In the genomic region with DNA sequence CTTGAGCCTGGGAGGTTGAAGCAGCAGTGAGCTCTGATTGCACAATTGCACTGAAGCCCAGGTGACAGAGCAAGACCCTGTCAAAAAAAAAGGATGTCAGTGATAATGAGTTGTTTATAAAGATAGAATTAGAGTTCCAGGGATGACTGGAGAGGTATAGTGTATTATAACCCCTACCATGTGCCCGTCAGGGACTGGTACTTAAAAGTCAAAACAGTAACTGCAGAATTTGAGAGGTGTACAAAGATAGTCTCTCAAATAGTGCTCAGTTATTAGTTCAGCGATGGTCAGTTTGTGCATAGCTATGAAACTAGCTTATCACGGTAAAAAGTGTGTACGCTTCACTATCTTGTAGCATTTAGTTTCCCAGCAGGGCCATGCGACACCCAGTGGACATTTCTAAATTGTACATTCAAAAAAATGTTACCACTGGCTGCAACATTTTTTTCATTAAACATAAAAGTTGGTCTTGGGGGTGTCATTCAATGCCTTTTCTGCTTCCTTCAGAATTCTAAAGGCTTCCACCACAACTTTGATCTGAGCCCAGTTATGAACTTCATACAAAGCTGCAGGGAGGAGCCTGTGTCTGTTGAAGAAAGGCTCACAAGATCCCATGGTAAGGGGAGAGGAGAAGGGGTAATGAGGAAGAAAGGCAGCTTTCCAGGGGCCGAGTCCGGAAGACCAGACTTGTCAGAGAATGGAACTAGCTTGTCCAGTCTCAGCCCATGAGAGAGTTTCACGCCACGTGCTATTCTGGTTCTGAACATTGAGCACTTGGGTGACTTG, we compare ENCODE assay signal across 9 cellular contexts.
DNase-seq lines count a peak whose midpoint lies in the region; ATAC-seq and TF ChIP-seq lines count a peak whose summit lies in the region.
"Had no signal": no experiment of that assay in that cellular context is flagged by ENCODE, and none has a peak within 500 bp of the region (broad histone marks: within the 10 kb centered on the region; RNA-seq: fewer than 3 reads in every experiment).

No MANE protein-coding gene starts in this region.

- no peak for DNase-seq in AG04449 (ENCODE audit: low read depth, low spot score)
- DNase-seq in GM13976 (ENCODE audit: low spot score) = peak; percentile 51
- peak; percentile 43 for DNase-seq in RPMI8226
- DNase-seq in fibroblast of pulmonary artery (ENCODE audit: low read depth) = peak; percentile 48
- no peak for DNase-seq in NCI-H2196 (lab: John Stamatoyannopoulos, UW; ENCODE audit: unreplicated experiment)
- DNase-seq in amniotic stem cell (lab: John Stamatoyannopoulos, UW) = no peak
- DNase-seq in KG1 (lab: John Stamatoyannopoulos, UW) = no peak
- DNase-seq: upper lobe of left lung had no signal

- H3K4me3 ChIP-seq in AG04449 (ENCODE audit: low read depth, low read length) (no peak overlapping the region), fibroblast of pulmonary artery (replicated peaks; ENCODE audit: low read depth, low read length) (no peak overlapping the region)
- H3K4me3 ChIP-seq: upper lobe of left lung had no signal

- POLR2A ChIA-PET in AG04449 (lab: Yijun Ruan, JAX) = no interaction called here

- TF ChIP-seq CTCF in AG04449 (IDR thresholded peaks at IDR 0.05; ENCODE audit: insufficient read depth, low read length, missing control alignments) = peak; percentile 21
- peak; percentile 16 for TF ChIP-seq CTCF in GM13976 (IDR thresholded peaks at IDR 0.05; ENCODE audit: borderline replicate concordance, control extremely low read depth, extremely low read depth, insufficient read depth, missing control alignments)
- TF ChIP-seq CTCF in fibroblast of pulmonary artery (IDR thresholded peaks at IDR 0.05; ENCODE audit: low read length, missing control alignments) = peak; percentile 43

- in situ Hi-C loops in GM13976 (cut with MboI; ENCODE audit: low sequenced_read_pairs, unreplicated experiment) = loop anchor here (5.0 to 25.0 kb wide), 2 partner anchors 172 to 1157 kb away; no protein-coding TSS in a partner anchor

- ATAC-seq in GM19463 (IDR thresholded peaks at IDR 0.05; ENCODE audit: unreplicated experiment) = no peak

- CTCF ChIA-PET in AG04449 (lab: Yijun Ruan, JAX) = interaction anchor here (1.0 to 2.0 kb wide), 3 partner anchors 9 to 15 kb away, joined by 3 to 5 read pairs (median 5); no protein-coding TSS in a partner anchor

Comparison
In these comparisons a context has a peak if more than half of its experiments do, and no peak if none do; other contexts are left out.
1. DNase-seq: peak in GM13976 (single experiment), RPMI8226 (single experiment) and fibroblast of pulmonary artery (single experiment); none in AG04449 (single experiment), NCI-H2196 (single experiment), amniotic stem cell (single experiment) and KG1 (single experiment).
2. Peak in every context shown above with its lines, with median percentiles within 50 percentile points of each other: CTCF ChIP-seq.